In the genomic region with DNA sequence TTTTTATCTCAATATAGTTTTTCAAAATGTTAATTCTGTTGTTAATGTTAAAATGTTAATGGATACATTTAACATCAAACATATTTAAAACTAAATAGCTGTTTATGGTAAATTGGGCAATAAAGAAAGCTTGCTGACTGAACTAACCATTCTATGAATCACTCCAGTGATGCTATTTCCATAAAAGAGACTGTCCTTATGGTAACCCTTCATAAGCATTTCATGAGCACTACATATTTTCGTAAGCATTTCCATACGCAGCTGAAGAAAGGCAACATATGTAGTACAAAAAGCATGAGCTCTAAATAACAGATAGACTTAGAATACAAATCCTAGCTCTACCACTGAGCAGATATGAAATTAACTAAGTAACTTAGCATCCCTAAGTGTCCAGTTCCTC, we compare ENCODE assay signal across 20 cellular contexts.
"Had no signal": no experiment of that assay in that cellular context is flagged by ENCODE, and none has a peak within 500 bp of the region (broad histone marks: within the 10 kb centered on the region; RNA-seq: fewer than 3 reads in every experiment).

No MANE protein-coding gene starts in this region.

- H3K9me3 Mint-ChIP-seq: activated naive CD4-positive, alpha-beta T cell treated with anti-CD3 and anti-CD28 coated beads, Interleukin-2, amount 10 ng/mL, durations not matched to agents 7 days and 5 days; activated naive CD8-positive, alpha-beta T cell treated with anti-CD3 and anti-CD28 coated beads, Interleukin-2, amount 50 U/mL, for 24 hours; effector memory CD8-positive, alpha-beta T cell; natural killer cell had no signal

- H3K36me3 Mint-ChIP-seq: activated naive CD4-positive, alpha-beta T cell treated with anti-CD3 and anti-CD28 coated beads, Interleukin-2, amount 10 ng/mL, durations not matched to agents 7 days and 5 days; natural killer cell had no signal

- H3K4me3 Mint-ChIP-seq: activated naive CD4-positive, alpha-beta T cell treated with anti-CD3 and anti-CD28 coated beads, Interleukin-2, amount 10 ng/mL, durations not matched to agents 7 days and 5 days; activated naive CD8-positive, alpha-beta T cell treated with anti-CD3 and anti-CD28 coated beads, Interleukin-2, amount 50 U/mL, for 24 hours; effector memory CD8-positive, alpha-beta T cell; natural killer cell; T-helper 17 cell had no signal

- DNase-seq: activated CD4-positive, CD25-positive, alpha-beta regulatory T cell treated with anti-CD3 and anti-CD28 coated beads, Interleukin-2, amount 50 U/mL, for 72 hours; activated CD8-positive, alpha-beta memory T cell treated with anti-CD3 and anti-CD28 coated beads for 24 hours; activated CD8-positive, alpha-beta memory T cell treated with anti-CD3 and anti-CD28 coated beads, Interleukin-2, amount 50 U/mL, for 48 hours; activated effector memory CD4-positive, alpha-beta T cell treated with Interleukin-2 at 50 U/mL for 16 hours; activated naive CD4-positive, alpha-beta T cell treated with anti-CD3 and anti-CD28 coated beads, Interleukin-2, amount 10 ng/mL, durations not matched to agents 7 days and 5 days; activated naive CD8-positive, alpha-beta T cell treated with anti-CD3 and anti-CD28 coated beads, Interleukin-2, amount 50 U/mL, for 24 hours; activated T-cell treated with anti-CD3 and anti-CD28 coated beads, Interleukin-2, amount 50 U/mL, for 48 hours; dermis blood vessel endothelial cell; effector memory CD8-positive, alpha-beta T cell; esophagus squamous epithelium; left cardiac atrium; natural killer cell; sigmoid colon; stimulated activated CD4-positive, alpha-beta T cell treated with anti-CD3 and anti-CD28 coated beads, Interleukin-12 subunit alpha, Interleukin-12 subunit beta, amount 100 ng/mL, for 4 hours; stimulated activated CD4-positive, alpha-beta T cell treated with anti-CD3 and anti-CD28 coated beads, Interleukin-1b, Interleukin-23, amount 100 ng/mL, for 48 hours; stimulated activated CD8-positive, alpha-beta memory T cell treated with anti-CD3 and anti-CD28 coated beads, Interleukin-4, amount 100 ng/mL, for 48 hours; stimulated activated naive CD4-positive, alpha-beta T cell; T-helper 17 cell; upper lobe of right lung had no signal

- H3K4me1 Mint-ChIP-seq: activated naive CD4-positive, alpha-beta T cell treated with anti-CD3 and anti-CD28 coated beads, Interleukin-2, amount 10 ng/mL, durations not matched to agents 7 days and 5 days; activated naive CD8-positive, alpha-beta T cell treated with anti-CD3 and anti-CD28 coated beads, Interleukin-2, amount 50 U/mL, for 24 hours; natural killer cell; T-helper 17 cell had no signal

- ATAC-seq: activated naive CD8-positive, alpha-beta T cell treated with anti-CD3 and anti-CD28 coated beads, Interleukin-2, amount 50 U/mL, for 24 hours; effector memory CD8-positive, alpha-beta T cell; left cardiac atrium; natural killer cell; T-helper 17 cell; upper lobe of right lung had no signal

- FAIRE-seq: islet of Langerhans had no signal

- H3K27ac Mint-ChIP-seq: activated naive CD4-positive, alpha-beta T cell treated with anti-CD3 and anti-CD28 coated beads, Interleukin-2, amount 10 ng/mL, durations not matched to agents 7 days and 5 days; activated naive CD8-positive, alpha-beta T cell treated with anti-CD3 and anti-CD28 coated beads, Interleukin-2, amount 50 U/mL, for 24 hours; effector memory CD8-positive, alpha-beta T cell; natural killer cell; T-helper 17 cell had no signal
